8 cellular contexts compared by ENCODE assay signal in the genomic region with DNA sequence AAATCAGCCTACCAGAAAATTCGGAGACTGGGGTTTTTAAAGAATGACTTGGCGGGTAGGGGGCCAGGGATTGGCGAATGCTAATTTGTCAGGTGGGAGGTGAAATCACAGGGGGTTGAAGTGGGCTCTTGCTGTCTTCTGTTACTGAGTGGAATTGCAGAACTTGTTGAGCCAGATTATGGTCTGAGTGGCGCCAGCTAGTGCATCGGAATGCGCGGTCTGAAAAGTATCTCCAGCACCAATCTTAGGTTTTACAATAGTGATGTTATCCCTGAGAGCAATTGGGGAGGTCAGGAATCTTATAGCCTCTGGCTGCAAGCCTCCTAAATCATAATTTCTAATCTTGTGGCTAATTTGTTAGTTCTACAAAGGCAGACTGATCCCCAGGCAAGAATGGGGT. TPM values are rescaled to one million over a fixed set of nuclear protein-coding genes. Genes with fewer than 3 reads are reported as not detected.
DNase-seq lines count a peak whose midpoint lies in the region; ATAC-seq and TF ChIP-seq lines count a peak whose summit lies in the region.

No MANE protein-coding gene starts in this region.

- H3K4me1 ChIP-seq in ES-I3 (ENCODE audit: insufficient read depth, low read length): no peaks in the 10 kb centered on the region
- peaks cover 20% of the 10 kb centered on the region for H3K4me1 ChIP-seq in psoas muscle

- H3K9me3 ChIP-seq in ES-I3 (ENCODE audit: control insufficient read depth, insufficient read depth, low read length) (no peaks in the 10 kb centered on the region; the same call in 1 of the 2 replicates), T-helper 17 cell (ENCODE audit: control insufficient read depth, low read length, poor library complexity, severe bottlenecking) (no peaks in the 10 kb centered on the region), psoas muscle (no peaks in the 10 kb centered on the region)

- no peaks in the 10 kb centered on the region for H3K27me3 Mint-ChIP-seq in T-helper 17 cell

- DNase-seq in T-helper 17 cell: no peak
- no peak for DNase-seq in fibroblast of mammary gland (ENCODE audit: low read depth)
- DNase-seq in psoas muscle: no peak
- DNase-seq in HuH-7.5 (ENCODE audit: low spot score): no peak
- DNase-seq in HEK293T (ENCODE audit: extremely low spot score): no peak
- no peak for DNase-seq in ACHN
- DNase-seq in head of caudate nucleus: no peak

- H3K27ac ChIP-seq in psoas muscle: peak overlapping the region; percentile 92

- H3K27me3 ChIP-seq in psoas muscle (ENCODE audit: insufficient read depth in 3 of 3, low read length in 2 of 3): no peaks in the 10 kb centered on the region

- H3K4me1 Mint-ChIP-seq in T-helper 17 cell: peaks cover 36% of the 10 kb centered on the region

- POLR2A ChIA-PET in HEK293T (lab: Yijun Ruan, JAX): interaction anchor here (1.0 to 1.4 kb wide), 4 partner anchors 11 to 77 kb away, joined by 3 to 7 read pairs (median 4); a partner anchor contains a TSS

- peak overlapping the region; percentile 91 for H3K9ac ChIP-seq in ES-I3 (ENCODE audit: low read depth, low read length)

- CTCF ChIA-PET in HEK293T (lab: Yijun Ruan, JAX): no interaction called here

- H3K36me3 ChIP-seq in ES-I3 (ENCODE audit: insufficient read depth, low read length): no peaks in the 10 kb centered on the region
- H3K36me3 ChIP-seq in psoas muscle (ENCODE audit: insufficient read depth in 1 of 2, low read depth in 1 of 2): no peaks in the 10 kb centered on the region

- intact Hi-C loops in psoas muscle (cut with DNase I): loop anchor here in 1 of 2 donors (10.0 kb wide), 1 partner anchor 271 kb away; a partner anchor contains a TSS
- intact Hi-C loops in head of caudate nucleus (cut with DNase I): no loop called here

- peak overlapping the region; percentile 73 for H3K27ac Mint-ChIP-seq in T-helper 17 cell

- peak overlapping the region; percentile 96 for H3K4me3 Mint-ChIP-seq in T-helper 17 cell

- H3K4me3 ChIP-seq in fibroblast of mammary gland (ENCODE audit: control insufficient read depth, low read depth, low read length) (peak overlapping the region; percentile 92), psoas muscle (peak overlapping the region; percentile 82)

- 88 to 89% (median 89%) methylated on average over 7 of the region's 7 CpGs for WGBS in psoas muscle, 3 donors

- TF ChIP-seq CTCF in fibroblast of mammary gland (conservative IDR thresholded peaks at IDR 0.05; ENCODE audit: control insufficient read depth, insufficient read depth, low read depth, low read length): no peak
- no peak for TF ChIP-seq CTCF in psoas muscle (IDR thresholded peaks at IDR 0.05)

- ATAC-seq in T-helper 17 cell (no peak), psoas muscle (no peak)

- H3K36me3 Mint-ChIP-seq in T-helper 17 cell (ENCODE audit: low read depth): no peaks in the 10 kb centered on the region

- in situ Hi-C loops in ACHN (cut with HindIII; ENCODE audit: low pct_ligation_motif_present, low pct_unique_long_range_greater_than_20kb, low sequenced_read_pairs): no loop called here

TF ChIP-seq in HEK293T, 16 proteins besides CTCF, POLR2A, EP300 and RAD21:
- TF ChIP-seq TARDBP (IDR thresholded peaks at IDR 0.05): no peak
- TF ChIP-seq ELF4 (IDR thresholded peaks at IDR 0.05): no peak
- no peak for TF ChIP-seq FOXK2 (IDR thresholded peaks at IDR 0.05)
- no peak for TF ChIP-seq CTBP1 (IDR thresholded peaks at IDR 0.05; ENCODE audit: borderline replicate concordance)
- no peak for TF ChIP-seq NFRKB (IDR thresholded peaks at IDR 0.05)
- TF ChIP-seq ARNT (IDR thresholded peaks at IDR 0.05): no peak
- no peak for TF ChIP-seq FOXM1 (IDR thresholded peaks at IDR 0.05; ENCODE audit: borderline replicate concordance)

RNA-seq across cellular contexts. Expression of a gene that starts 0.8 kb away (rescaled TPM):
- total RNA-seq in T-helper 17 cell (100 to 1,000 TPM; 168 to 195 TPM), psoas muscle (10 to 100 TPM; 34.2 to 37.4 (median 36.5) TPM)
- 10 to 100 TPM; 16.7 to 45.0 (median 23.4) TPM for polyA plus RNA-seq in psoas muscle

Comparison
In these comparisons a context has a peak if more than half of its experiments do, and no peak if none do; other contexts are left out.
1. RNA of a gene that starts 0.8 kb away (total RNA-seq): 168 to 195 TPM in T-helper 17 cell; 34.2 to 37.4 TPM in psoas muscle; every median in the first group is over 4 times any median in the second.